18 cellular contexts compared by ENCODE assay signal in genomic region chr1:159900755-159901335, GRCh38. TPM values are rescaled to one million over a fixed set of nuclear protein-coding genes. Genes with fewer than 3 reads are reported as not detected.
DNase-seq lines count a peak whose midpoint lies in the region; ATAC-seq and TF ChIP-seq lines count a peak whose summit lies in the region.
"Had no signal": no experiment of that assay in that cellular context is flagged by ENCODE, and none has a peak within 500 bp of the region (broad histone marks: within the 10 kb centered on the region; RNA-seq: fewer than 3 reads in every experiment).

No MANE protein-coding gene starts in this region.

- ATAC-seq in left cardiac atrium (no peak), HG03342 (IDR thresholded peaks at IDR 0.05; ENCODE audit: unreplicated experiment) (no peak), GM18505 (IDR thresholded peaks at IDR 0.05; ENCODE audit: unreplicated experiment) (no peak)
- ATAC-seq: CD8-positive, alpha-beta T cell; stimulated activated naive CD8-positive, alpha-beta T cell treated with anti-CD3 and anti-CD28 coated beads, Interleukin-15, amount 100 ng/mL, for 72 hours had no signal

- H3K4me3 ChIP-seq in left ventricle myocardium inferior (no peak overlapping the region), mucosa of stomach (ENCODE audit: low read length) (no peak overlapping the region), vagina (no peak overlapping the region)
- H3K4me3 ChIP-seq: dorsolateral prefrontal cortex had no signal

- peaks cover 18% of the 10 kb centered on the region for H3K27me3 Mint-ChIP-seq in dendritic cell treated with granulocyte-macrophage colony-stimulating factor and Interleukin-4, amounts not matched to agents 40 ng/mL and 50 ng/mL, for 4 days
- H3K27me3 Mint-ChIP-seq: stimulated activated naive CD8-positive, alpha-beta T cell treated with anti-CD3 and anti-CD28 coated beads, Interleukin-15, amount 100 ng/mL, for 72 hours; T-cell had no signal

- no peak for TF ChIP-seq CTCF in left ventricle myocardium inferior (IDR thresholded peaks at IDR 0.05; ENCODE audit: borderline replicate concordance)
- TF ChIP-seq CTCF in vagina (IDR thresholded peaks at IDR 0.05) = no peak

- no peak overlapping the region for H3K4me3 Mint-ChIP-seq in dendritic cell treated with granulocyte-macrophage colony-stimulating factor and Interleukin-4, amounts not matched to agents 40 ng/mL and 50 ng/mL, for 4 days
- H3K4me3 Mint-ChIP-seq: CD8-positive, alpha-beta T cell; stimulated activated naive CD8-positive, alpha-beta T cell treated with anti-CD3 and anti-CD28 coated beads, Interleukin-15, amount 100 ng/mL, for 72 hours; T-cell had no signal

- H3K36me3 ChIP-seq in left ventricle myocardium inferior (no peaks in the 10 kb centered on the region), mucosa of stomach (ENCODE audit: control insufficient read depth, insufficient read depth, low read length) (no peaks in the 10 kb centered on the region), vagina (no peaks in the 10 kb centered on the region)

- H3K36me3 Mint-ChIP-seq in dendritic cell treated with granulocyte-macrophage colony-stimulating factor and Interleukin-4, amounts not matched to agents 40 ng/mL and 50 ng/mL, for 4 days (ENCODE audit: low read depth) = no peaks in the 10 kb centered on the region
- H3K36me3 Mint-ChIP-seq: CD8-positive, alpha-beta T cell had no signal

- TF ChIP-seq POLR2A in vagina (IDR thresholded peaks at IDR 0.05) (no peak), GM18505 (IDR thresholded peaks at IDR 0.05; ENCODE audit: borderline replicate concordance, extremely low read depth, insufficient read depth, insufficient read length) (no peak)

- H3K9me3 Mint-ChIP-seq in dendritic cell treated with granulocyte-macrophage colony-stimulating factor and Interleukin-4, amounts not matched to agents 40 ng/mL and 50 ng/mL, for 4 days = no peaks in the 10 kb centered on the region

- H3K9me3 ChIP-seq in left ventricle myocardium inferior (replicated peaks) = peaks cover 13% of the 10 kb centered on the region
- H3K9me3 ChIP-seq in mucosa of stomach (ENCODE audit: control insufficient read depth, low read length) = no peaks in the 10 kb centered on the region
- no peaks in the 10 kb centered on the region for H3K9me3 ChIP-seq in vagina

- peaks cover 31% of the 10 kb centered on the region for H3K4me1 ChIP-seq in left ventricle myocardium inferior
- H3K4me1 ChIP-seq in mucosa of stomach (ENCODE audit: control insufficient read depth, insufficient read depth, low read length) = peaks cover 42% of the 10 kb centered on the region
- H3K4me1 ChIP-seq in vagina = peaks cover 28% of the 10 kb centered on the region

- intact Hi-C loops in left ventricle myocardium inferior (cut with micrococcal nuclease) = no loop called here
- intact Hi-C loops in left cardiac atrium (cut with DNase I) = no loop called here
- intact Hi-C loops in dendritic cell treated with granulocyte-macrophage colony-stimulating factor and Interleukin-4, amounts not matched to agents 40 ng/mL and 50 ng/mL, for 4 days (cut with micrococcal nuclease) = no loop called here
- intact Hi-C loops in vagina (cut with DNase I) = no loop called here

- H3K9ac ChIP-seq in mucosa of stomach (ENCODE audit: low read length) = peak overlapping the region; percentile 58

- peak overlapping the region; percentile 83 for H3K27ac Mint-ChIP-seq in dendritic cell treated with granulocyte-macrophage colony-stimulating factor and Interleukin-4, amounts not matched to agents 40 ng/mL and 50 ng/mL, for 4 days
- H3K27ac Mint-ChIP-seq: CD8-positive, alpha-beta T cell; T-cell had no signal

- peak overlapping the region; percentile 9 for H3K27ac ChIP-seq in left ventricle myocardium inferior (replicated peaks)
- peak overlapping the region; percentile 4 for H3K27ac ChIP-seq in vagina
- H3K27ac ChIP-seq: dorsolateral prefrontal cortex, HL-60 had no signal

- no peaks in the 10 kb centered on the region for H3K27me3 ChIP-seq in left ventricle myocardium inferior (ENCODE audit: low read depth)
- no peaks in the 10 kb centered on the region for H3K27me3 ChIP-seq in mucosa of stomach (ENCODE audit: control insufficient read depth, insufficient read depth, low read length)
- H3K27me3 ChIP-seq in vagina = no peaks in the 10 kb centered on the region

- DNase-seq in left ventricle myocardium inferior (no peak), left cardiac atrium (no peak), vagina (ENCODE audit: extremely low spot score in 2 of 2) (no peak), NOMO-1 (lab: John Stamatoyannopoulos, UW; ENCODE audit: unreplicated experiment in 2 of 2) (no peak)
- DNase-seq: activated CD4-positive, CD25-positive, alpha-beta regulatory T cell; activated gamma-delta T cell treated with Interleukin-2 at 50 U/mL for 16 hours; CD8-positive, alpha-beta T cell; dorsolateral prefrontal cortex; stimulated activated naive CD8-positive, alpha-beta T cell treated with anti-CD3 and anti-CD28 coated beads, Interleukin-15, amount 100 ng/mL, for 72 hours had no signal

- peaks cover 50% of the 10 kb centered on the region for H3K4me1 Mint-ChIP-seq in dendritic cell treated with granulocyte-macrophage colony-stimulating factor and Interleukin-4, amounts not matched to agents 40 ng/mL and 50 ng/mL, for 4 days (ENCODE audit: low read depth)
- H3K4me1 Mint-ChIP-seq: stimulated activated naive CD8-positive, alpha-beta T cell treated with anti-CD3 and anti-CD28 coated beads, Interleukin-15, amount 100 ng/mL, for 72 hours; T-cell had no signal

RNA-seq across cellular contexts. Expression of gene CFAP45, which starts 0.9 kb away (rescaled TPM):
- 1.1 TPM for total RNA-seq in left ventricle myocardium inferior
- 1 to 10 TPM; 1.6 to 2.0 TPM for total RNA-seq in left cardiac atrium
- not detected for total RNA-seq in vagina
- total RNA-seq: G401, skeletal muscle tissue had no signal

RNA-seq across cellular contexts. Expression of gene TAGLN2, which starts 24.5 kb away (rescaled TPM):
- 110 TPM for total RNA-seq in left ventricle myocardium inferior
- total RNA-seq in left cardiac atrium = 100 to 1,000 TPM; 201 to 276 TPM
- 290 TPM for total RNA-seq in vagina

RNA-seq across cellular contexts. Expression of gene VSIG8, which starts 38.4 kb away (rescaled TPM):
- total RNA-seq in left ventricle myocardium inferior = not detected
- total RNA-seq in left cardiac atrium = not detected
- total RNA-seq in vagina = not detected
- total RNA-seq: A172; CD8-positive, alpha-beta T cell; G401; skeletal muscle tissue; T-cell had no signal

RNA-seq across cellular contexts. Expression of gene IGSF9, which starts 44.6 kb away (rescaled TPM):
- total RNA-seq in left ventricle myocardium inferior = 0.25 TPM
- 1 to 10 TPM; 1.4 to 3.3 TPM for total RNA-seq in left cardiac atrium
- total RNA-seq in vagina = 5.6 TPM
- total RNA-seq: CD8-positive, alpha-beta T cell; G401 had no signal

RNA-seq across cellular contexts. Expression of gene SLAMF9, which starts 53.2 kb away (rescaled TPM):
- total RNA-seq in left ventricle myocardium inferior = not detected
- under 1 TPM in 1 of 2 donors, not detected in 1; 0.35 TPM for total RNA-seq in left cardiac atrium
- not detected for total RNA-seq in vagina
- total RNA-seq: A172; CD8-positive, alpha-beta T cell; G401; skeletal muscle tissue; T-cell had no signal
